ENCODE assay signal across 24 cellular contexts in the genomic region with DNA sequence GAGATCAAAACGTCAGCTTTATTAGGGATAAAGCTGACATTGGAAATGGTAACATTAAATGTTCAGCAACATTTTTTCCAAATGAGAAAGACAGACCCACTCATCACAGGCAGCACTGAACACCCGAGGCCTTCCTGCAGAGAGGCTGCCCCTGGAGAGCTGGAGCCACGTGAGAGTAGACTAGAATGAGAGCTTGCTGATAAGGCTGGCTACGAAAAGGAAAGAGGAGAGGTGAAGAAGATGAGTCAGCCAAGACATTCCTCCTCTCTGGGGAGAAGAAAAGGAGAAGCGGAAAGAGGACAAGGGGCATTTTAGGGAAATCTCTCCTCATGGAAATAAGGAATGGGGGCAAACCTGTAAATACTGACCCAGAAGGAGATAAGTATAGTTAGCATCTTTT. TPM values are rescaled to one million over a fixed set of nuclear protein-coding genes. Genes with fewer than 3 reads are reported as not detected.
"Had no signal": no experiment of that assay in that cellular context is flagged by ENCODE, and none has a peak within 500 bp of the region (broad histone marks: within the 10 kb centered on the region; RNA-seq: fewer than 3 reads in every experiment).

No MANE protein-coding gene starts in this region.

- FAIRE-seq: TTC549 had no signal

- H3K36me3 ChIP-seq: colonic mucosa, gastroesophageal sphincter, heart left ventricle, neural progenitor cell, ovary, upper lobe of left lung had no signal

- H3K4me1 ChIP-seq: neural progenitor cell, psoas muscle had no signal

- H3K4me2 ChIP-seq: neural progenitor cell, smooth muscle cell had no signal

- H3K27ac ChIP-seq: colonic mucosa, neural progenitor cell, ovary, psoas muscle had no signal

- H2AFZ ChIP-seq: neural progenitor cell had no signal

- H3K9me3 ChIP-seq: colonic mucosa, gastroesophageal sphincter, psoas muscle, testis, upper lobe of left lung had no signal

- H3K9ac ChIP-seq: neural progenitor cell had no signal

- ATAC-seq: activated CD4-positive, alpha-beta T cell treated with anti-CD3 and anti-CD28 coated beads for 36 hours; activated CD8-positive, alpha-beta memory T cell treated with anti-CD3 and anti-CD28 coated beads, Interleukin-2, amount 10 ng/mL, durations not matched to agents 7 days and 5 days; gastroesophageal sphincter; heart left ventricle; naive thymus-derived CD4-positive, alpha-beta T cell; psoas muscle; sciatic nerve; stimulated activated effector memory CD8-positive, alpha-beta T cell treated with anti-CD3 and anti-CD28 coated beads, Interleukin-12 subunit alpha, Interleukin-12 subunit beta, amount 100 ng/mL, for 72 hours; WTC11 had no signal

- H3K4me3 ChIP-seq: colonic mucosa, gastroesophageal sphincter, heart left ventricle, neural progenitor cell, ovary, psoas muscle, smooth muscle cell, testis, upper lobe of left lung had no signal

- DNase-seq: activated CD4-positive, alpha-beta memory T cell treated with anti-CD3 and anti-CD28 coated beads, Interleukin-2, amount 10 ng/mL, durations not matched to agents 7 days and 5 days; activated CD4-positive, alpha-beta T cell treated with anti-CD3 and anti-CD28 coated beads for 36 hours; activated CD8-positive, alpha-beta memory T cell treated with anti-CD3 and anti-CD28 coated beads, Interleukin-2, amount 10 ng/mL, durations not matched to agents 7 days and 5 days; amniotic stem cell; central memory CD4-positive, alpha-beta T cell; colonic mucosa; endodermal cell; heart left ventricle; immature natural killer cell; naive thymus-derived CD4-positive, alpha-beta T cell; ovary; psoas muscle; stimulated activated CD4-positive, alpha-beta T cell treated with anti-CD3 and anti-CD28 coated beads, Interleukin-4, amount 100 ng/mL, for 24 hours; T-helper 2 cell; testis; upper lobe of left lung had no signal

- H3K27me3 ChIP-seq: colonic mucosa, gastroesophageal sphincter, heart left ventricle, neural progenitor cell, ovary, testis, upper lobe of left lung had no signal

RNA-seq across cellular contexts. Expression of a gene that starts 7.3 kb away (rescaled TPM):
- total RNA-seq: activated CD4-positive, alpha-beta memory T cell treated with anti-CD3 and anti-CD28 coated beads, Interleukin-2, amount 10 ng/mL, durations not matched to agents 7 days and 5 days; activated CD4-positive, alpha-beta T cell treated with anti-CD3 and anti-CD28 coated beads for 36 hours; colonic mucosa; endodermal cell; epithelial cell of proximal tubule; smooth muscle cell; WTC11 had no signal
- polyA plus RNA-seq: immature natural killer cell; naive thymus-derived CD4-positive, alpha-beta T cell; smooth muscle cell had no signal

RNA-seq across cellular contexts. Expression of a gene that starts 10.3 kb away (rescaled TPM):
- total RNA-seq: activated CD4-positive, alpha-beta memory T cell treated with anti-CD3 and anti-CD28 coated beads, Interleukin-2, amount 10 ng/mL, durations not matched to agents 7 days and 5 days; activated CD4-positive, alpha-beta T cell treated with anti-CD3 and anti-CD28 coated beads for 36 hours; activated CD8-positive, alpha-beta memory T cell treated with anti-CD3 and anti-CD28 coated beads, Interleukin-2, amount 10 ng/mL, durations not matched to agents 7 days and 5 days; epithelial cell of proximal tubule; naive thymus-derived CD4-positive, alpha-beta T cell had no signal
- polyA plus RNA-seq: immature natural killer cell; naive thymus-derived CD4-positive, alpha-beta T cell had no signal
